15 cellular contexts compared by ENCODE assay signal in the genomic region with DNA sequence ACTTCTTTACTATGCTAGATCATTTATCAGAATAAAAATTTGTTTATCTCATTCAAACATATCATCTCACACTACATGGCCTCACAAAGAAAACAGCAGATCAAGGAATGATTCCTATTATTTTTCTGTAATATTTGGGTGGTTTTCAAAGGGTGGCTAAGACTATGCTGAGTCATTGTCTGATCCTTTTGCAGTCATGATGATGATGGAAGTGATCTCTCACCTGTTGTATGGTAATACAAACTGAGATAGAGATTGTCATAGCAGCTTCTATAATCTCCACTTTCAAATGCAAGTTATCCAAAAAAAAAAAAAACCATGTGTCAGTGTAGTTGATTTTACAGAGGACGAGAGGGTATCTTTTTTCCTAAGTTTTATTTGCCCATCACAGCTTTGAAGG. TPM values are rescaled to one million over a fixed set of nuclear protein-coding genes. Genes with fewer than 3 reads are reported as not detected.
DNase-seq lines count a peak whose midpoint lies in the region; ATAC-seq and TF ChIP-seq lines count a peak whose summit lies in the region.
"Had no signal": no experiment of that assay in that cellular context is flagged by ENCODE, and none has a peak within 500 bp of the region (broad histone marks: within the 10 kb centered on the region; RNA-seq: fewer than 3 reads in every experiment).

No MANE protein-coding gene starts in this region.

- no peak overlapping the region for H2BK15ac ChIP-seq in mesendoderm (replicated peaks; ENCODE audit: low read depth)

- no peaks in the 10 kb centered on the region for H3K27me3 ChIP-seq in ACC112 (ENCODE audit: insufficient read depth, low read length)
- H3K27me3 ChIP-seq in DND-41 (ENCODE audit: insufficient read depth, low read length, poor library complexity): no peaks in the 10 kb centered on the region
- H3K27me3 ChIP-seq in mesendoderm (ENCODE audit: insufficient read depth, low read length, poor library complexity): no peaks in the 10 kb centered on the region

- no peaks in the 10 kb centered on the region for H3K79me1 ChIP-seq in mesendoderm (ENCODE audit: low read length)

- no peak for DNase-seq in DND-41
- DNase-seq in activated naive CD8-positive, alpha-beta T cell treated with anti-CD3 and anti-CD28 coated beads for 36 hours: no peak
- DNase-seq in mesendoderm: peak; percentile 14
- no peak for DNase-seq in ureter (ENCODE audit: low spot score)
- no peak for DNase-seq in amniotic stem cell (lab: John Stamatoyannopoulos, UW)
- DNase-seq: activated CD4-positive, alpha-beta T cell treated with anti-CD3 and anti-CD28 coated beads for 4 hours; aorta; C1 segment of cervical spinal cord; hippocampal formation; NCI-H1417; NCI-H526 treated with DMSO at 0.1 percent for 48 hours had no signal

- H4K5ac ChIP-seq in mesendoderm (ENCODE audit: low read length): no peak overlapping the region

- H2AFZ ChIP-seq in ACC112 (ENCODE audit: low read length, unreplicated experiment): peak overlapping the region; percentile 84
- peak overlapping the region; percentile 12; the same call in 1 of the 2 replicates for H2AFZ ChIP-seq in DND-41 (ENCODE audit: low read depth, low read length)

- H3K27ac ChIP-seq in ACC112 (ENCODE audit: low read depth, low read length) (peak overlapping the region; percentile 23; the same call in 1 of the 2 replicates), DND-41 (ENCODE audit: low read length) (peak overlapping the region; percentile 72), mesendoderm (ENCODE audit: low read depth, low read length) (no peak overlapping the region)

- H3K4ac ChIP-seq in mesendoderm (ENCODE audit: low read depth, low read length): no peak overlapping the region

- H3K79me2 ChIP-seq in ACC112 (ENCODE audit: control insufficient read depth, insufficient read depth, low read length, unreplicated experiment) (no peaks in the 10 kb centered on the region), DND-41 (ENCODE audit: insufficient read depth, low read length) (no peaks in the 10 kb centered on the region), mesendoderm (ENCODE audit: control insufficient read depth, insufficient read depth, low read length) (no peaks in the 10 kb centered on the region)

- ATAC-seq in DND-41 (ENCODE audit: insufficient read depth, low read depth): 0 out of 3 replicates have a peak, but pooled peaks have one; percentile 31
- ATAC-seq in GM21447 (IDR thresholded peaks at IDR 0.05; ENCODE audit: unreplicated experiment): no peak
- no peak for ATAC-seq in HG02798 (IDR thresholded peaks at IDR 0.05; ENCODE audit: poor library complexity, unreplicated experiment)

- no peak overlapping the region for H2BK5ac ChIP-seq in mesendoderm (ENCODE audit: low read length)

- H3K4me3 ChIP-seq in ACC112 (ENCODE audit: low read depth, low read length) (no peak overlapping the region), DND-41 (ENCODE audit: low read depth in 1 of 2, low read length in 2 of 2) (no peak overlapping the region), mesendoderm (ENCODE audit: low read length) (no peak overlapping the region)

- no peak overlapping the region for H3K23ac ChIP-seq in mesendoderm (ENCODE audit: low read length)

- no peak overlapping the region for H2BK120ac ChIP-seq in mesendoderm (ENCODE audit: low read depth, low read length)

- H2AK5ac ChIP-seq in mesendoderm (ENCODE audit: low read length): no peak overlapping the region

- H4K20me1 ChIP-seq in DND-41 (ENCODE audit: insufficient read depth, low read length): no peaks in the 10 kb centered on the region

- H3K27me3 Mint-ChIP-seq in activated naive CD8-positive, alpha-beta T cell treated with anti-CD3 and anti-CD28 coated beads for 36 hours: no peaks in the 10 kb centered on the region

- H3K4me1 Mint-ChIP-seq in activated naive CD8-positive, alpha-beta T cell treated with anti-CD3 and anti-CD28 coated beads for 36 hours: peaks cover 43% of the 10 kb centered on the region

- H3K9me3 ChIP-seq in DND-41 (ENCODE audit: insufficient read depth, low read length, severe bottlenecking): no peaks in the 10 kb centered on the region

- H3K36me3 Mint-ChIP-seq in activated naive CD8-positive, alpha-beta T cell treated with anti-CD3 and anti-CD28 coated beads for 36 hours: peaks cover 33% of the 10 kb centered on the region

- TF ChIP-seq CTCF in DND-41 (IDR thresholded peaks at IDR 0.05; ENCODE audit: borderline replicate concordance, extremely low read depth, low read length, poor library complexity, severe bottlenecking): no peak

- peak overlapping the region; percentile 46; the same call in 1 of the 2 replicates for H3K4me2 ChIP-seq in DND-41 (ENCODE audit: insufficient read depth, low read length)
- no peak overlapping the region for H3K4me2 ChIP-seq in mesendoderm (ENCODE audit: low read length)

- no peak overlapping the region for H4K8ac ChIP-seq in mesendoderm (ENCODE audit: low read depth, low read length)

- H3K36me3 ChIP-seq in ACC112 (ENCODE audit: insufficient read depth, low read length): no peaks in the 10 kb centered on the region
- H3K36me3 ChIP-seq in DND-41 (ENCODE audit: insufficient read depth, low read length): no peaks in the 10 kb centered on the region
- H3K36me3 ChIP-seq in mesendoderm (ENCODE audit: control insufficient read depth, insufficient read depth, low read length): no peaks in the 10 kb centered on the region

- peak overlapping the region; percentile 96 for H3K27ac Mint-ChIP-seq in activated naive CD8-positive, alpha-beta T cell treated with anti-CD3 and anti-CD28 coated beads for 36 hours

- H3K4me3 Mint-ChIP-seq in activated naive CD8-positive, alpha-beta T cell treated with anti-CD3 and anti-CD28 coated beads for 36 hours: peak overlapping the region; percentile 35

- H3K18ac ChIP-seq in mesendoderm (ENCODE audit: low read length): no peak overlapping the region

- H3K9me3 Mint-ChIP-seq in activated naive CD8-positive, alpha-beta T cell treated with anti-CD3 and anti-CD28 coated beads for 36 hours: peaks cover 28% of the 10 kb centered on the region

- peaks cover 28% of the 10 kb centered on the region for H3K4me1 ChIP-seq in ACC112 (ENCODE audit: control insufficient read depth, insufficient read depth, low read length, unreplicated experiment)
- peaks cover 27% of the 10 kb centered on the region for H3K4me1 ChIP-seq in DND-41 (ENCODE audit: insufficient read depth, low read length)
- H3K4me1 ChIP-seq in mesendoderm (ENCODE audit: control insufficient read depth, low read depth, low read length): no peaks in the 10 kb centered on the region

- no CpG with 5 or more reads among the region's 1 CpG for WGBS in mesendoderm (ENCODE audit: extremely low coverage, insufficient coverage, low lambda C conversion rate)

- peak overlapping the region; percentile 28; the same call in 1 of the 2 replicates for H3K9ac ChIP-seq in DND-41 (ENCODE audit: low read depth, low read length)
- no peak overlapping the region for H3K9ac ChIP-seq in mesendoderm (ENCODE audit: low read length)

- no peak overlapping the region for H3K56ac ChIP-seq in mesendoderm (ENCODE audit: low read length)

RNA-seq across cellular contexts. Expression of a gene that starts 37.2 kb away (rescaled TPM):
- 100 to 1,000 TPM; 186 to 187 TPM for total RNA-seq in activated naive CD8-positive, alpha-beta T cell treated with anti-CD3 and anti-CD28 coated beads for 36 hours
- polyA plus RNA-seq in mesendoderm (2013, experiment 1 of 2): not detected
- polyA plus RNA-seq in mesendoderm (2013, experiment 2 of 2): 0.01 TPM
- 2.3 TPM for total RNA-seq in ureter
- total RNA-seq: SK-MEL-5 had no signal

RNA-seq across cellular contexts. Expression of a gene that starts 54.0 kb away (rescaled TPM):
- total RNA-seq in activated naive CD8-positive, alpha-beta T cell treated with anti-CD3 and anti-CD28 coated beads for 36 hours: under 1 TPM; 0.23 to 0.38 TPM
- polyA plus RNA-seq in mesendoderm (2013, experiment 1 of 2): 0.01 TPM
- polyA plus RNA-seq in mesendoderm (2013, experiment 2 of 2): 0.01 TPM
- total RNA-seq in ureter: not detected
- total RNA-seq: aorta had no signal

Comparison
In these comparisons a context has a peak if more than half of its experiments do, and no peak if none do; other contexts are left out.
1. RNA of a gene that starts 37.2 kb away (total RNA-seq): 186 to 187 TPM in activated naive CD8-positive, alpha-beta T cell treated with anti-CD3 and anti-CD28 coated beads for 36 hours; 2.3 TPM in ureter (single experiment); every median in the first group is over 10 times any median in the second.